In the genomic region with DNA sequence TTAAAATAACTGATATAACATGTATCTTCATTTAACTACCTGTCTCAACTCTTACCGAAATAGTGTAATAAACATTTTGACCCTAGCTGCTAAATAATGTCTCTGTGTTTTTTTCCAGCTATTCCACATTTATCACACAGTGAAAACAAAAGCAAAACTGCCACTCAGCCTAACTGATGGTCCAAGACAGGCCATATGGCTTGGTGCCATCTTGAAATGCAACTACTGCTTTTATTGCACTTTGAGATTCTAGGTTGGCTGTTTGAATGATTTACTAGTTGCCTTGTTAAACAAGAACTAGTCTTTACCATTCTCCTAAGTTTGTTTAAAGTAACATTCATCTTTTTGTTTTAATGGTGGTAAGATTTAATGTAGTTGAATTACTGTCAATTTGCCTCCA, we compare ENCODE assay signal across 28 cellular contexts.
"Had no signal": no experiment of that assay in that cellular context is flagged by ENCODE, and none has a peak within 500 bp of the region (broad histone marks: within the 10 kb centered on the region; RNA-seq: fewer than 3 reads in every experiment).

No MANE protein-coding gene starts in this region.

- H3K27ac ChIP-seq: ascending aorta, cardiac muscle cell, colonic mucosa, KMS-11, SJSA1 had no signal

- DNase-seq: activated CD4-positive, alpha-beta T cell treated with anti-CD3 and anti-CD28 coated beads for 36 hours; activated CD4-positive, alpha-beta T cell treated with anti-CD3 and anti-CD28 coated beads, Interleukin-2, amount 10 ng/mL, durations not matched to agents 7 days and 5 days; activated CD4-positive, alpha-beta T cell treated with anti-CD3 and anti-CD28 coated beads, Interleukin-2, amount 50 U/mL, for 48 hours; activated CD8-positive, alpha-beta T cell treated with anti-CD3 and anti-CD28 coated beads, Interleukin-2, amount 10 ng/mL, durations not matched to agents 7 days and 5 days; activated gamma-delta T cell; activated naive CD4-positive, alpha-beta T cell treated with Interleukin-2 at 50 U/mL for 16 hours; activated naive CD8-positive, alpha-beta T cell treated with anti-CD3 and anti-CD28 coated beads, Interleukin-2, amount 10 ng/mL, durations not matched to agents 7 days and 5 days; activated T-cell treated with anti-CD3 and anti-CD28 coated beads, Interleukin-2, amount 50 U/mL, for 24 hours; amygdala; colonic mucosa; NCI-H1048; NCI-H1105 treated with DMSO at 0.1 percent for 48 hours; NCI-H1436; NCI-H1694; NCI-H1930; NCI-H2081 treated with DMSO at 0.1 percent for 48 hours; NCI-H446; NCI-H510A treated with DMSO at 0.1 percent for 48 hours; NCI-H748 treated with DMSO at 0.1 percent for 48 hours; SHP77 treated with DMSO at 0.1 percent for 48 hours; SK-N-SH had no signal

- ATAC-seq: activated CD4-positive, alpha-beta T cell treated with anti-CD3 and anti-CD28 coated beads for 36 hours; activated CD4-positive, CD25-positive, alpha-beta regulatory T cell treated with anti-CD3 and anti-CD28 coated beads, Interleukin-2, amount 50 U/mL, for 24 hours; activated CD8-positive, alpha-beta T cell treated with anti-CD3 and anti-CD28 coated beads, Interleukin-2, amount 10 ng/mL, durations not matched to agents 7 days and 5 days; Panc1; WTC11 had no signal
